Comparison of ENCODE assay signal across 8 cellular contexts in the genomic region with DNA sequence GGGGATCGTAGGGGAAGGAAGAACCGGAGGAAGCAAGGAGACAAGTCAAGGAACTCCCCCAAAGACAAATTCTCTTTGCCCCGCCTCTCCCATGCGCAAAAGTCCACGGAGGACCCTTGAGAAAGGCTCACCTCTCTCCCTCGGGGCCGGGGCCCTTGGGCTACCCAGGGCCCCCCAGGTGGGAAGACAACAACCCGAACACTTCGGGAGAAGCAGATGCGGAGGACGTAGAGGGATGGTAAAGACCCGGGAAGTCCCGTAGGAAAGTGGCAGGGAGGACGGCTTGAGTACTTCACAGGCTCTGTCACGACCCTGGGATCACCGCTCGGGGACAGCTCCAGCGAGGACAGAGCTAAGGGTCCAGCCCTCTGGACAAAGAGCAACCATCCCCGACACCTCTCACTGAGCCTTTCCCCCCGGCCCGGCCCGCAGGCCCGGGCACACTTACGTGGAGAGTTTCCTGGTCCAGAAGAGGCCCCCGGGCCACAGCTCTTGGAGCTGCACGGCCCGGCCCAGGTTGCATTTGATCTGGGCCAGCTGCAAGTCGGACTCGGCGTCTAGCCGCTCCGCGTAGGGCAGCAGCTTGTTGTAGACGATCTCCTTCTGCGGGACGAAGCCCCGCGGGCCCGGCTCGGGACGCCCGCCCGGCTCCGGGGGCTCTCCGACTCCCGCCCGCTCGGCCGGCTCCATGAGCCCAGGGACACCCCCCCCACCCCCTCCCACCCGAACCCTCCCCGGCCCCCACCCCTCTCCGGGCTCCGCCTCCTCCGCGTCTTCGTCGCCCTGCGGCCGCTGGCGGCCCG. TPM values are rescaled to one million over a fixed set of nuclear protein-coding genes. Genes with fewer than 3 reads are reported as not detected.
A peak's percentile ranks its signal among the peaks of the same experiment; 100 is the strongest.
DNase-seq lines count a peak whose midpoint lies in the region; ATAC-seq, FAIRE-seq and TF ChIP-seq lines count a peak whose summit lies in the region.

No MANE protein-coding gene starts in this region.

- peak overlapping the region; percentile 87 for H3K4me3 ChIP-seq in CD8-positive, alpha-beta memory T cell (ENCODE audit: low read length)
- H3K4me3 ChIP-seq in hepatocyte: peak overlapping the region; percentile 97

- peaks cover 3 to 39% (median 13%) of the 10 kb centered on the region in 3 donors for H3K36me3 Mint-ChIP-seq in CD8-positive, alpha-beta memory T cell

- H3K4me1 Mint-ChIP-seq in CD8-positive, alpha-beta memory T cell: peaks cover 54 to 66% (median 58%) of the 10 kb centered on the region in 3 donors

- peak overlapping the region; percentile 77 for H3K4me2 ChIP-seq in hepatocyte

- H3K4me3 Mint-ChIP-seq in CD8-positive, alpha-beta memory T cell: peak overlapping the region; percentile 89 to 97 (median 94)

- peaks cover 41% of the 10 kb centered on the region for H4K20me1 ChIP-seq in hepatocyte (ENCODE audit: insufficient read depth, poor library complexity, severe bottlenecking)

- no peaks in the 10 kb centered on the region for H3K36me3 ChIP-seq in CD8-positive, alpha-beta memory T cell (ENCODE audit: insufficient read depth, low read length)
- no peaks in the 10 kb centered on the region for H3K36me3 ChIP-seq in hepatocyte (replicated peaks; ENCODE audit: insufficient read depth, low read depth)

- peak; percentile 27 for ATAC-seq in GM19328 (IDR thresholded peaks at IDR 0.05; ENCODE audit: unreplicated experiment)
- ATAC-seq in HG03342 (IDR thresholded peaks at IDR 0.05; ENCODE audit: unreplicated experiment): peak; percentile 34

- H3K27ac ChIP-seq in CD8-positive, alpha-beta memory T cell (ENCODE audit: low read depth, low read length): peak overlapping the region; percentile 92
- peak overlapping the region; percentile 92 for H3K27ac ChIP-seq in RWPE1
- peak overlapping the region; percentile 98 for H3K27ac ChIP-seq in hepatocyte

- peak overlapping the region; percentile 82 for H2AFZ ChIP-seq in hepatocyte

- H3K79me2 ChIP-seq in hepatocyte: peaks cover 60% of the 10 kb centered on the region

- under 1% methylated on average over 34 of the region's 61 CpGs for WGBS in hepatocyte (ENCODE audit: low lambda C conversion rate, missing lambda C conversion rate)

- DNase-seq in CD8-positive, alpha-beta memory T cell: peak in 4 of 5 donors; percentile 5 to 51 (median 16)
- peak; percentile 31 for DNase-seq in RWPE1 (ENCODE audit: low spot score)
- peak in 36 of 58 donors; percentile 10 to 77 (median 48) for DNase-seq in anterior cingulate cortex (lab: John Stamatoyannopoulos, UW)
- peak; percentile 58 for DNase-seq in hepatocyte (ENCODE audit: low spot score)
- DNase-seq in putamen (ENCODE audit: low spot score): peak; percentile 35
- no peak for DNase-seq in GM12891 (ENCODE audit: insufficient read length, low spot score)

- no peaks in the 10 kb centered on the region for H3K27me3 Mint-ChIP-seq in CD8-positive, alpha-beta memory T cell

- POLR2A ChIA-PET in CD8-positive, alpha-beta memory T cell (lab: Charles Lee): interaction anchor here (0.8 to 3.8 kb wide), 4 partner anchors 24 to 145 kb away, joined by 3 to 23 read pairs (median 6); partner anchors contain the start of gene ACYP2
- POLR2A ChIA-PET in RWPE1 (lab: Yijun Ruan, JAX; ENCODE audit: low non-redundant PET): no interaction called here

- CTCF ChIA-PET in CD8-positive, alpha-beta memory T cell (lab: Charles Lee): interaction anchor here (1.0 to 3.6 kb wide), 3 partner anchors 17 to 42 kb away, joined by 3 to 9 read pairs (median 5); no protein-coding TSS in a partner anchor
- CTCF ChIA-PET in RWPE1 (lab: Yijun Ruan, JAX): interaction anchor here (0.5 to 1.3 kb wide), 3 partner anchors 137 to 655 kb away, joined by 3 to 6 read pairs (median 5); no protein-coding TSS in a partner anchor

- no peaks in the 10 kb centered on the region for H3K9me3 ChIP-seq in CD8-positive, alpha-beta memory T cell (ENCODE audit: low read length)
- no peaks in the 10 kb centered on the region for H3K9me3 ChIP-seq in hepatocyte (ENCODE audit: low read depth)

- TF ChIP-seq POLR2A in GM12891 (IDR thresholded peaks at IDR 0.05; ENCODE audit: low read depth, low read length): no peak

- no peaks in the 10 kb centered on the region for H3K27me3 ChIP-seq in CD8-positive, alpha-beta memory T cell (ENCODE audit: insufficient read depth, low read length, poor library complexity, severe bottlenecking)
- H3K27me3 ChIP-seq in hepatocyte: no peaks in the 10 kb centered on the region

- no peak for FAIRE-seq in GM12891 (lab: Jason Lieb, UNC)

- H3K9me2 ChIP-seq in hepatocyte (replicated peaks; ENCODE audit: insufficient read depth): no peaks in the 10 kb centered on the region

- H3K27ac Mint-ChIP-seq in CD8-positive, alpha-beta memory T cell: peak overlapping the region; percentile 86 to 99 (median 94)

- no peak for TF ChIP-seq CTCF in RWPE1 (conservative IDR thresholded peaks at IDR 0.05; ENCODE audit: low read depth)
- no peak for TF ChIP-seq CTCF in hepatocyte (IDR thresholded peaks at IDR 0.05; ENCODE audit: poor library complexity)

- H3K9me3 Mint-ChIP-seq in CD8-positive, alpha-beta memory T cell: no peaks in the 10 kb centered on the region

- H3K4me1 ChIP-seq in CD8-positive, alpha-beta memory T cell (ENCODE audit: insufficient read depth, low read length): peaks cover 40% of the 10 kb centered on the region
- H3K4me1 ChIP-seq in hepatocyte (ENCODE audit: insufficient read depth): peaks cover 12% of the 10 kb centered on the region

TF ChIP-seq in GM12891, 5 proteins besides CTCF, POLR2A, EP300 and RAD21:
- no peak for TF ChIP-seq PAX5 (IDR thresholded peaks at IDR 0.05; ENCODE audit: insufficient read depth, low read length, severe bottlenecking)
- no peak for TF ChIP-seq SPI1 (IDR thresholded peaks at IDR 0.05; ENCODE audit: low read depth, low read length)
- TF ChIP-seq POLR2AphosphoS5 (IDR thresholded peaks at IDR 0.05; ENCODE audit: low read depth, low read length): no peak; the same call in 1 of the 2 replicates
- TF ChIP-seq POU2F2 (IDR thresholded peaks at IDR 0.05; ENCODE audit: low read depth, low read length): no peak
- no peak for TF ChIP-seq TAF1 (IDR thresholded peaks at IDR 0.05; ENCODE audit: low read depth, low read length)

RNA-seq across cellular contexts. Expression of gene PSME4, which starts 0.5 kb away (rescaled TPM):
- total RNA-seq in CD8-positive, alpha-beta memory T cell: 10 to 100 TPM; 48.0 to 49.9 TPM
- polyA plus RNA-seq in CD8-positive, alpha-beta memory T cell: 6.2 TPM
- 35.1 and 53.1 TPM in 2 replicates for total RNA-seq in hepatocyte
- polyA plus RNA-seq in hepatocyte: 12.1 and 12.7 TPM in 2 replicates
- 20.6 TPM for polyA plus RNA-seq in GM12891 (2012; ENCODE audit: low read depth, missing spikeins)
